ENCODE assay signal across 6 cellular contexts in the genomic region with DNA sequence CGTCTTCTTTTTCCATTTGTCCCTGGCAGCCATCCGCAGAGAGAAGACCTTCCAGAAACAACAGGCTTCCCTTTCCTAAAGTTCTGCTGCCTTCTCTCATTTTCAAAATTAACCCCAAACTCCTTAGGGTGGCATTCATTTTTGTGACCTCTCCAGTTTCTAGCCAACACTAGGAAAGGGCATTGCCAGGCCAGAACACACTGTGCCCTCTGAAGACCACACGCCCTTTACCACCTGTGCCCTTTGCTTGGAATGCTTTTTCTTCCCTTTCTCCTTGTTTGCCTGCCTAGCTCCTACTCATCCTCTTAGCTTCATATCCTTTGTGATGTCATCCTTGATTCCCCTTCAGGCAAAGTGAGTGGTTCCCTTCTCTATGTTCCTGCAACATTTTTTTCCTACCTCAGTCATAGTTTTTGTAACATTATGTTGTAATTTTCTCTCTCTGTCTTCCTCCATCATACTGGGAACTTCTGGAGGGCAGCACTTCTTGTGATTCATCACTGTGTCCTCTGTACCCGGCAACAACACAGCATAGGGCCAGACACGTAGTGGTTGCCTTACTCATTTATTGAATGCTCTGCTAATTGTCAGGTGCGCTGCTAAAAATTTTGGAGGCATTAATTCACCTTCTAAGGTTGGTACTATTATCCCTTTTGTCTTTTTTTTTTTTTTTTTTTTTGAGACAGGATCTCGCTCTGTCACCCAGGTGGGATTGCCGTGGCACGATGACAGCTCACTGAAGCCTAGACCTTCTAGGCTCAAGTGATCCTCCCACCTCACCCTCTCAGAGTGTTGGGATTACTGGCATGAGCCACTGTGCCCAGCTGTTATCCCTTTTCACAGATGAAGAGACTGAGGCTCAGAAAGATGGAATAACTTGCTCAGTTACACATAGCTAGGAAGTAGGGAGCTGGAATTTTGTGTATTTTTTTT. TPM values are rescaled to one million over a fixed set of nuclear protein-coding genes. Genes with fewer than 3 reads are reported as not detected.
A peak's percentile ranks its signal among the peaks of the same experiment; 100 is the strongest.
DNase-seq lines count a peak whose midpoint lies in the region; ATAC-seq and TF ChIP-seq lines count a peak whose summit lies in the region.

No MANE protein-coding gene starts in this region.

- CTCF ChIA-PET in IMR-90 (lab: Yijun Ruan, JAX), result interaction anchor here (1.0 to 1.1 kb wide), 2 partner anchors 23 to 24 kb away, joined by 3 to 5 read pairs; no protein-coding TSS in a partner anchor

- no peak overlapping the region for H2BK120ac ChIP-seq in IMR-90 (ENCODE audit: low read depth, low read length)

- in situ Hi-C loops in IMR-90 (cut with MboI; ENCODE audit: low sequenced_read_pairs), result no loop called here

- peak overlapping the region; percentile 51 for H3K14ac ChIP-seq in IMR-90 (replicated peaks; ENCODE audit: low read depth, low read length)

- peak overlapping the region; percentile 59 for H3K56ac ChIP-seq in IMR-90 (ENCODE audit: extremely low read depth, insufficient read depth, low read length)

- no peak overlapping the region for H2BK20ac ChIP-seq in IMR-90 (ENCODE audit: low read depth, low read length)

- peak overlapping the region; percentile 67; the same call in 1 of the 2 replicates for H4K91ac ChIP-seq in IMR-90 (ENCODE audit: insufficient read depth, low read depth, low read length)

- H3K9me3 ChIP-seq in IMR-90 (ENCODE audit: control insufficient read depth, insufficient read depth, low read length) (no peaks in the 10 kb centered on the region), osteoblast (ENCODE audit: low read depth, low read length) (no peaks in the 10 kb centered on the region)

- peak overlapping the region; percentile 76 for H3K23ac ChIP-seq in IMR-90 (ENCODE audit: low read depth, low read length)

- POLR2A ChIA-PET in IMR-90 (lab: Charles Lee; ENCODE audit: unreplicated experiment), result no interaction called here

- WGBS in IMR-90 (ENCODE audit: extremely low coverage in 2 of 2, insufficient read length in 1 of 2), 2 experiments, result 11% methylated on average over 3 of the region's 9 CpGs; no CpG with 5 or more reads in 1 of the 2 experiments

- peak; percentile 76; the same call in 1 of the 2 replicates for TF ChIP-seq POLR2A in IMR-90 (IDR thresholded peaks at IDR 0.05; ENCODE audit: low read depth, low read length)

- no peaks in the 10 kb centered on the region for H3K27me3 ChIP-seq in IMR-90 (ENCODE audit: control insufficient read depth, insufficient read depth, low read length)
- no peaks in the 10 kb centered on the region for H3K27me3 ChIP-seq in osteoblast (ENCODE audit: insufficient read depth, low read length)

- H3K79me1 ChIP-seq in IMR-90 (ENCODE audit: low read depth in 1 of 2, low read length in 2 of 2), result peaks cover 22 to 47% of the 10 kb centered on the region in 2 experiments

- H3K36me3 ChIP-seq in IMR-90 (ENCODE audit: control insufficient read depth, insufficient read depth, low read length) (peaks cover 16% of the 10 kb centered on the region), osteoblast (ENCODE audit: insufficient read depth, low read length) (peaks cover 33% of the 10 kb centered on the region)

- no peak for TF ChIP-seq CTCF in IMR-90 (conservative IDR thresholded peaks at IDR 0.05; ENCODE audit: low read depth, low read length)
- no peak for TF ChIP-seq CTCF in osteoblast (IDR thresholded peaks at IDR 0.05; ENCODE audit: extremely low read depth, low read depth, low read length)

- TSS peak; percentile 39 for BruUV-seq in IMR-90 (replicated peaks; lab: Mats Ljungman, UMichigan)

- TF ChIP-seq RAD21 in IMR-90 (IDR thresholded peaks at IDR 0.05; ENCODE audit: low read length), result no peak

- peak overlapping the region; percentile 53 for H4K5ac ChIP-seq in IMR-90 (ENCODE audit: low read depth, low read length)

- peak overlapping the region; percentile 65 for H3K4ac ChIP-seq in IMR-90 (ENCODE audit: low read depth, low read length)

- H3K27ac ChIP-seq in IMR-90 (ENCODE audit: insufficient read depth, low read length) (peak overlapping the region; percentile 61), caudate nucleus (ENCODE audit: low read depth, low read length) (peak overlapping the region; percentile 91), osteoblast (ENCODE audit: low read depth, low read length) (peak overlapping the region; percentile 97)

- H3K18ac ChIP-seq in IMR-90 (ENCODE audit: low read depth, low read length), result peak overlapping the region; percentile 51; the same call in 1 of the 2 replicates

- peak overlapping the region; percentile 79 for H3K9ac ChIP-seq in IMR-90 (ENCODE audit: low read depth, low read length)

- peak overlapping the region; percentile 23 for H2BK5ac ChIP-seq in IMR-90 (ENCODE audit: low read depth, low read length, poor library complexity, severe bottlenecking)

- dilution Hi-C loops in IMR-90 (cut with HindIII; ENCODE audit: low sequenced_read_pairs, unreplicated experiment), result no loop called here

- H2AK9ac ChIP-seq in IMR-90 (replicated peaks; ENCODE audit: low read depth, low read length, poor library complexity), result peak overlapping the region; percentile 50

- H3K4me1 ChIP-seq in IMR-90 (ENCODE audit: control insufficient read depth, insufficient read depth, low read length) (0 out of 2 replicates have a peak, but pooled peaks cover 3% of the 10 kb centered on the region), osteoblast (ENCODE audit: insufficient read depth, low read length) (peaks cover 11% of the 10 kb centered on the region)

- H2BK15ac ChIP-seq in IMR-90 (ENCODE audit: low read depth, low read length), result no peak overlapping the region

- H3K79me2 ChIP-seq in osteoblast (ENCODE audit: insufficient read depth, low read length), result peaks cover 24% of the 10 kb centered on the region

- peaks cover 3% of the 10 kb centered on the region; the same call in 1 of the 2 replicates for H3K9me1 ChIP-seq in IMR-90 (ENCODE audit: insufficient read depth, low read length)

- H3K4me2 ChIP-seq in IMR-90 (ENCODE audit: low read depth, low read length) (peak overlapping the region; percentile 86), osteoblast (ENCODE audit: insufficient read depth, low read length) (peak overlapping the region; percentile 95)

- peak overlapping the region; percentile 75 to 82 for H4K8ac ChIP-seq in IMR-90 (ENCODE audit: low read depth in 2 of 2, low read length in 2 of 2)

- peak overlapping the region; percentile 76 for H2AK5ac ChIP-seq in IMR-90 (ENCODE audit: low read depth, low read length)

- intact Hi-C loops in IMR-90 (cut with micrococcal nuclease), result no loop called here

- H3K4me3 ChIP-seq in IMR-90 (ENCODE audit: insufficient read depth, low read depth, low read length), result peak overlapping the region; percentile 66
- H3K4me3 ChIP-seq in osteoblast (ENCODE audit: insufficient read depth, low read length), result peak overlapping the region; percentile 80

- ATAC-seq in IMR-90 (ENCODE audit: low read depth) (no peak), GM21717 (IDR thresholded peaks at IDR 0.05; ENCODE audit: unreplicated experiment) (no peak)

- H2AFZ ChIP-seq in IMR-90 (replicated peaks; ENCODE audit: low read length, poor library complexity) (peak overlapping the region; percentile 71), osteoblast (ENCODE audit: low read length) (peak overlapping the region; percentile 86)

- peak; percentile 81 for DNase-seq in IMR-90
- peak in 1 of 61 donors; percentile 31 for DNase-seq in caudate nucleus (lab: John Stamatoyannopoulos, UW)
- DNase-seq in osteoblast (ENCODE audit: insufficient read length, low spot score, missing footprints), result peak; percentile 95
- DNase-seq in NCI-H69 (lab: John Stamatoyannopoulos, UW), result no peak
- no peak for DNase-seq in activated CD4-positive, CD25-positive, alpha-beta regulatory T cell (lab: John Stamatoyannopoulos, UW)

- peaks cover 9% of the 10 kb centered on the region for H4K20me1 ChIP-seq in IMR-90 (ENCODE audit: insufficient read depth, low read length)
- peaks cover 6% of the 10 kb centered on the region for H4K20me1 ChIP-seq in osteoblast (ENCODE audit: insufficient read depth, low read length)

TF ChIP-seq in IMR-90, 13 proteins besides CTCF, POLR2A, EP300 and RAD21:
- no peak; the same call in 1 of the 2 replicates for TF ChIP-seq CHD1 (IDR thresholded peaks at IDR 0.05; ENCODE audit: low read depth, low read length)
- TF ChIP-seq FOS (IDR thresholded peaks at IDR 0.05; ENCODE audit: low read depth, low read length), result peak; percentile 15; the same call in 1 of the 2 replicates
- 0 out of 2 replicates have a peak, but pooled peaks have one; percentile 14 for TF ChIP-seq RFX5 (IDR thresholded peaks at IDR 0.05; ENCODE audit: low read depth, low read length)
- peak; percentile 47; the same call in 1 of the 2 replicates for TF ChIP-seq CEBPB (IDR thresholded peaks at IDR 0.05; ENCODE audit: low read depth, low read length)

RNA-seq across cellular contexts. Expression of gene KAT8, which starts 1.0 kb away (rescaled TPM):
- 18.9 and 19.4 TPM in 2 replicates for total RNA-seq in IMR-90 (2012; rRNA removed)
- polyA plus RNA-seq in IMR-90 (2012; rRNA removed), result 27.4 and 28.4 TPM in 2 replicates
- 20.8 and 21.6 TPM in 2 replicates for polyA plus RNA-seq in IMR-90 (2012; cell fraction: cytosol; rRNA removed)
- polyA plus RNA-seq in IMR-90 (2012; cell fraction: nucleus; rRNA removed; ENCODE audit: low replicate concordance), result 55.3 and 65.5 TPM in 2 replicates
- total RNA-seq in osteoblast, result 31.8 and 35.1 TPM in 2 replicates

RNA-seq across cellular contexts. Expression of gene BCKDK, which starts 10.3 kb away (rescaled TPM):
- 24.4 and 26.0 TPM in 2 replicates for total RNA-seq in IMR-90 (2012; rRNA removed)
- polyA plus RNA-seq in IMR-90 (2012; rRNA removed), result 79.3 and 89.7 TPM in 2 replicates
- 78.8 and 105 TPM in 2 replicates for polyA plus RNA-seq in IMR-90 (2012; cell fraction: cytosol; rRNA removed)
- 56.0 and 112 TPM in 2 replicates for polyA plus RNA-seq in IMR-90 (2012; cell fraction: nucleus; rRNA removed; ENCODE audit: low replicate concordance)
- 25.9 and 30.0 TPM in 2 replicates for total RNA-seq in osteoblast

RNA-seq across cellular contexts. Expression of gene PRSS8, which starts 17.0 kb away (rescaled TPM):
- total RNA-seq in IMR-90 (2012; rRNA removed) (not detected in 2 replicates), osteoblast (not detected in 2 replicates)
- polyA plus RNA-seq in IMR-90 (2012; rRNA removed), result 0.10 TPM in 1 of 2 replicates, not detected in the other
- not detected in 2 replicates for polyA plus RNA-seq in IMR-90 (2012; cell fraction: cytosol; rRNA removed)
- 0.06 and 0.09 TPM in 2 replicates for polyA plus RNA-seq in IMR-90 (2012; cell fraction: nucleus; rRNA removed; ENCODE audit: low replicate concordance)

RNA-seq across cellular contexts. Expression of gene VKORC1, which starts 23.9 kb away (rescaled TPM):
- total RNA-seq in IMR-90 (2012; rRNA removed) (61.9 and 65.2 TPM in 2 replicates), osteoblast (132 and 147 TPM in 2 replicates)
- polyA plus RNA-seq in IMR-90 (2012; rRNA removed), result 317 and 362 TPM in 2 replicates
- polyA plus RNA-seq in IMR-90 (2012; cell fraction: cytosol; rRNA removed), result 544 and 807 TPM in 2 replicates
- polyA plus RNA-seq in IMR-90 (2012; cell fraction: nucleus; rRNA removed; ENCODE audit: low replicate concordance), result 203 and 293 TPM in 2 replicates

RNA-seq across cellular contexts. Expression of gene PRSS53, which starts 29.7 kb away (rescaled TPM):
- total RNA-seq in IMR-90 (2012; rRNA removed) (0.56 and 0.72 TPM in 2 replicates), osteoblast (2.7 and 2.9 TPM in 2 replicates)
- polyA plus RNA-seq in IMR-90 (2012; rRNA removed), result 5.4 and 5.9 TPM in 2 replicates
- 1.2 and 1.8 TPM in 2 replicates for polyA plus RNA-seq in IMR-90 (2012; cell fraction: cytosol; rRNA removed)
- 63.3 and 120 TPM in 2 replicates for polyA plus RNA-seq in IMR-90 (2012; cell fraction: nucleus; rRNA removed; ENCODE audit: low replicate concordance)

Comparison
In these comparisons a context has a peak if more than half of its experiments do, and no peak if none do; other contexts are left out.
1. DNase-seq: peak in IMR-90 (single experiment) and osteoblast (single experiment); none in NCI-H69 (single experiment) and activated CD4-positive, CD25-positive, alpha-beta regulatory T cell (0 of 4).
2. Peak in every context shown above with its lines, with median percentiles within 50 percentile points of each other: H3K27ac ChIP-seq.